Comparison of ENCODE assay signal across 9 cellular contexts in the genomic region with DNA sequence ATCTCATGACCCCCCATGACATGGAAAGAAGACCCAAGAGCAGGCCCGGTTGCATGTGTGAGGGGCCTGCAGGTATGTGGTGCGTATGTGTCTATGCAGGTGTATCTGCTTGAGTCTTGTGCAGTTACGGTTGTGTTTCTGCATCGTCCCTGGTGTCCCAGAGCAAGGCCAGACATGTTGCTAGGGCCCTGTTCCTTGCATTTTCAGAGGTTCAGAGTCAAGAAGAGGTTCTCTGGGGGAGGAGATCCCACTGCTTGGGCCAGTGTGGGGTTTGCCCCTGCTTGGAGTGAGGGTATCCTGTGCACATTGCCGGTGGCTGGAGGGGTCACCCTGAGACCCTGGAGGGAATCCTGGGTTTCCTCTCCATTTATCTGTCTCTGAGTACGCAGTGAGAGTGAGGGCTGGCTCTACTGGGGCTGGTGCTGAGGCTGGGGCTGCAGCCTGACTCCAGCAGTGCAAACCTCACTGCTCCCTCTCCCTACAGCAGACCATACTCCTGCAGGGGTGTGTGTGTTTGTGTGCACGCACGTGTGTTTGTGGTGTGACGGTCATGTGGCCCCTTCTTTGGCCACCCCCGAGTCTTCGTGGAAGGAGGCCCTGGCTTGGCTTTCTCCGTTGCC. TPM values are rescaled to one million over a fixed set of nuclear protein-coding genes. Genes with fewer than 3 reads are reported as not detected.
DNase-seq lines count a peak whose midpoint lies in the region; ATAC-seq and TF ChIP-seq lines count a peak whose summit lies in the region.
"Had no signal": no experiment of that assay in that cellular context is flagged by ENCODE, and none has a peak within 500 bp of the region (broad histone marks: within the 10 kb centered on the region; RNA-seq: fewer than 3 reads in every experiment).

No MANE protein-coding gene starts in this region.

- H3K4me2 ChIP-seq in OCI-LY7 (ENCODE audit: low read length): peak overlapping the region; percentile 82

- DNase-seq in CD14-positive monocyte (ENCODE audit: low spot score): no peak
- peak; percentile 39 for DNase-seq in OCI-LY7 (ENCODE audit: low spot score)
- DNase-seq in endodermal cell: no peak
- DNase-seq in Caco-2: no peak
- no peak for DNase-seq in BE2C
- DNase-seq: NCI-H748 treated with DMSO at 0.1 percent for 48 hours had no signal

- peaks cover 0 to 3% (median 0%) of the 10 kb centered on the region in 3 donors for H3K27me3 Mint-ChIP-seq in CD14-positive monocyte (ENCODE audit: low read depth in 3 of 3)
- H3K27me3 Mint-ChIP-seq in endodermal cell (ENCODE audit: insufficient read depth): no peaks in the 10 kb centered on the region
- H3K27me3 Mint-ChIP-seq in Caco-2 (ENCODE audit: insufficient read depth, unreplicated experiment): no peaks in the 10 kb centered on the region

- ATAC-seq in HG02763 (IDR thresholded peaks at IDR 0.05; ENCODE audit: unreplicated experiment) (no peak), HG03521 (IDR thresholded peaks at IDR 0.05; ENCODE audit: unreplicated experiment) (no peak)

- WGBS in endodermal cell (ENCODE audit: insufficient coverage in 1 of 2, insufficient read length in 1 of 2), 2 experiments: 87 to 92% methylated on average over 8 to 12 of the region's 12 CpGs

- H3K9me3 Mint-ChIP-seq in CD14-positive monocyte (peaks cover 0 to 2% (median 0%) of the 10 kb centered on the region in 7 donors), endodermal cell (no peaks in the 10 kb centered on the region), Caco-2 (ENCODE audit: unreplicated experiment) (no peaks in the 10 kb centered on the region)

- no peak overlapping the region for H3K9ac ChIP-seq in endodermal cell (ENCODE audit: extremely low read depth, low read length, poor library complexity, severe bottlenecking)

- H3K36me3 ChIP-seq in OCI-LY7 (ENCODE audit: insufficient read depth, low read length): peaks cover 49% of the 10 kb centered on the region
- peaks cover 7% of the 10 kb centered on the region for H3K36me3 ChIP-seq in endodermal cell (ENCODE audit: control insufficient read depth, insufficient read depth, low read length)
- H3K36me3 ChIP-seq in neutrophil: peaks cover 20% of the 10 kb centered on the region
- H3K36me3 ChIP-seq in Caco-2 (ENCODE audit: control insufficient read depth, insufficient read depth, low read length): peaks cover under 1% of the 10 kb centered on the region; the same call in 1 of the 2 replicates
- peaks cover 14% of the 10 kb centered on the region for H3K36me3 ChIP-seq in BE2C

- H3K4me1 Mint-ChIP-seq in CD14-positive monocyte (peaks cover 69% of the 10 kb centered on the region), endodermal cell (peaks cover 24% of the 10 kb centered on the region), Caco-2 (ENCODE audit: low read depth, unreplicated experiment) (peaks cover 11% of the 10 kb centered on the region)

- no peaks in the 10 kb centered on the region for H3K27me3 ChIP-seq in endodermal cell (ENCODE audit: control insufficient read depth, insufficient read depth, low read length, poor library complexity, severe bottlenecking)
- H3K27me3 ChIP-seq in neutrophil: no peaks in the 10 kb centered on the region
- H3K27me3 ChIP-seq in Caco-2 (replicated peaks; ENCODE audit: control insufficient read depth, insufficient read depth, low read length): no peaks in the 10 kb centered on the region
- no peaks in the 10 kb centered on the region for H3K27me3 ChIP-seq in BE2C

- no TSS peak for BruUV-seq in OCI-LY7 (replicated peaks; lab: Mats Ljungman, UMichigan)
- BruUV-seq in Caco-2 (replicated peaks; lab: Mats Ljungman, UMichigan): no TSS peak

- CTCF ChIA-PET in OCI-LY7 (lab: Charles Lee; ENCODE audit: unreplicated experiment): no interaction called here
- CTCF ChIA-PET in Caco-2 (lab: Charles Lee): no interaction called here

- intact Hi-C loops in CD14-positive monocyte (cut with micrococcal nuclease) (loop anchor here in 1 of 2 donors (5.0 kb wide), 1 partner anchor 64 kb away; the partner anchor contains the start of genes ARL3 and SFXN2), OCI-LY7 (cut with micrococcal nuclease; ENCODE audit: unreplicated experiment) (loop anchor here (5.0 to 10.0 kb wide), 4 partner anchors 196 to 954 kb away; partner anchors contain the start of genes C10orf95, FBXW4, NT5C2 and PPRC1), Caco-2 (cut with micrococcal nuclease; ENCODE audit: unreplicated experiment) (no loop called here)

- no peaks in the 10 kb centered on the region for H3K9me2 ChIP-seq in OCI-LY7 (ENCODE audit: insufficient read depth, low read length)

- POLR2A ChIA-PET in OCI-LY7 (lab: Charles Lee) (interaction anchor here (0.6 to 2.7 kb wide), 2 partner anchors 12 to 35 kb away, joined by 4 to 17 read pairs; no protein-coding TSS in a partner anchor), Caco-2 (lab: Charles Lee) (no interaction called here)

- H3K4me3 Mint-ChIP-seq in CD14-positive monocyte: peak overlapping the region; percentile 99
- H3K4me3 Mint-ChIP-seq in endodermal cell: no peak overlapping the region
- no peak overlapping the region for H3K4me3 Mint-ChIP-seq in Caco-2 (ENCODE audit: unreplicated experiment)

- H3K27ac ChIP-seq in OCI-LY7 (ENCODE audit: low read depth, low read length, poor library complexity, severe bottlenecking) (peak overlapping the region; percentile 95), endodermal cell (ENCODE audit: low read depth, low read length) (peak overlapping the region; percentile 99), neutrophil (peak overlapping the region; percentile 100)

- TF ChIP-seq CTCF in CD14-positive monocyte (IDR thresholded peaks at IDR 0.05) (no peak), OCI-LY7 (conservative IDR thresholded peaks at IDR 0.05; ENCODE audit: low read length) (no peak), endodermal cell (conservative IDR thresholded peaks at IDR 0.05) (no peak), neutrophil (IDR thresholded peaks at IDR 0.05) (no peak), Caco-2 (IDR thresholded peaks at IDR 0.05; ENCODE audit: insufficient read depth in 1 of 2, low read depth in 1 of 2, low read length in 1 of 2, severe bottlenecking in 1 of 2, unreplicated experiment in 1 of 2) (no peak), BE2C (IDR thresholded peaks at IDR 0.05; ENCODE audit: low read depth, low read length) (no peak)

- no peaks in the 10 kb centered on the region for H3K9me3 ChIP-seq in OCI-LY7 (ENCODE audit: low read length)
- H3K9me3 ChIP-seq in endodermal cell (ENCODE audit: control insufficient read depth, low read length): no peaks in the 10 kb centered on the region
- H3K9me3 ChIP-seq in neutrophil: no peaks in the 10 kb centered on the region
- no peaks in the 10 kb centered on the region for H3K9me3 ChIP-seq in Caco-2
- H3K9me3 ChIP-seq in BE2C: no peaks in the 10 kb centered on the region

- H3K27ac Mint-ChIP-seq in CD14-positive monocyte (peak overlapping the region; percentile 51 to 99 (median 71)), endodermal cell (peak overlapping the region; percentile 77), Caco-2 (ENCODE audit: unreplicated experiment) (no peak overlapping the region)

- H3K36me3 Mint-ChIP-seq in CD14-positive monocyte: peaks cover 32 to 59% of the 10 kb centered on the region in 2 donors
- H3K36me3 Mint-ChIP-seq in endodermal cell (ENCODE audit: low read depth): peaks cover 11% of the 10 kb centered on the region
- peaks cover 12% of the 10 kb centered on the region for H3K36me3 Mint-ChIP-seq in Caco-2 (ENCODE audit: insufficient read depth, unreplicated experiment)

- H3K4me3 ChIP-seq in OCI-LY7 (ENCODE audit: low read depth, low read length, poor library complexity, severe bottlenecking): peak overlapping the region; percentile 84
- no peak overlapping the region for H3K4me3 ChIP-seq in endodermal cell (ENCODE audit: low read length)
- peak overlapping the region; percentile 77 to 93 for H3K4me3 ChIP-seq in neutrophil (ENCODE audit: low read depth in 1 of 2, low read length in 1 of 2)
- H3K4me3 ChIP-seq in Caco-2 (ENCODE audit: low read depth, low read length): no peak overlapping the region
- no peak overlapping the region; the same call in 1 of the 2 replicates for H3K4me3 ChIP-seq in BE2C (ENCODE audit: low read depth, low read length)

- peaks cover 68% of the 10 kb centered on the region for H3K4me1 ChIP-seq in OCI-LY7 (ENCODE audit: insufficient read depth, low read length, poor library complexity, severe bottlenecking)
- peaks cover 23% of the 10 kb centered on the region for H3K4me1 ChIP-seq in endodermal cell (ENCODE audit: control insufficient read depth, insufficient read depth, low read length)
- peaks cover 70 to 73% of the 10 kb centered on the region in 2 experiments for H3K4me1 ChIP-seq in neutrophil (ENCODE audit: control insufficient read depth in 1 of 2, insufficient read depth in 1 of 2, low read depth in 1 of 2, low read length in 1 of 2)
- peaks cover 11% of the 10 kb centered on the region for H3K4me1 ChIP-seq in Caco-2
- H3K4me1 ChIP-seq in BE2C: peaks cover 8% of the 10 kb centered on the region

- H4K20me1 ChIP-seq in OCI-LY7 (ENCODE audit: insufficient read depth, low read length): 0 out of 2 replicates have a peak, but pooled peaks cover 3% of the 10 kb centered on the region

- peaks cover 85% of the 10 kb centered on the region for H3K79me2 ChIP-seq in OCI-LY7 (ENCODE audit: insufficient read depth, low read depth, low read length)

- H2AFZ ChIP-seq in OCI-LY7 (ENCODE audit: low read length): no peak overlapping the region

RNA-seq across cellular contexts. Expression of gene TRIM8, which starts 4.1 kb away (rescaled TPM):
- polyA plus RNA-seq in CD14-positive monocyte: 10 to 100 TPM; 39.4 to 41.4 TPM
- total RNA-seq in OCI-LY7 (2014; rRNA removed; shearing (Covaris generic)): 54.2 and 67.3 TPM in 2 replicates
- total RNA-seq in OCI-LY7 (2022): 73.1 and 92.1 TPM in 2 replicates
- total RNA-seq in endodermal cell: 10 to 100 TPM; 27.7 to 32.7 TPM
- polyA plus RNA-seq in endodermal cell (2013, experiment 1 of 2): 55.6 TPM
- 46.3 TPM for polyA plus RNA-seq in endodermal cell (2013, experiment 2 of 2)
- total RNA-seq in Caco-2 (2022): 40.9 and 44.4 TPM in 2 replicates
- polyA plus RNA-seq in BE2C (2012; ENCODE audit: insufficient read depth, insufficient read length, low read depth): 148 TPM

Comparison
In these comparisons a context has a peak if more than half of its experiments do, and no peak if none do; other contexts are left out.
1. H3K4me3 Mint-ChIP-seq: peak in CD14-positive monocyte (2 of 2); none in endodermal cell (single experiment) and Caco-2 (single experiment).
2. H3K4me3 ChIP-seq: peak in OCI-LY7 (single experiment) and neutrophil (2 of 2); none in endodermal cell (single experiment), Caco-2 (single experiment) and BE2C (single experiment).
3. Peak in every context shown above with its lines, with median percentiles within 50 percentile points of each other: H3K27ac ChIP-seq.